8 cellular contexts compared by ENCODE assay signal in genomic region chr3:184314700-184315505, GRCh38. TPM values are rescaled to one million over a fixed set of nuclear protein-coding genes. Genes with fewer than 3 reads are reported as not detected.
DNase-seq lines count a peak whose midpoint lies in the region; ATAC-seq and TF ChIP-seq lines count a peak whose summit lies in the region.

No MANE protein-coding gene starts in this region.

- ATAC-seq in GM19395 (IDR thresholded peaks at IDR 0.05; ENCODE audit: unreplicated experiment) (peak; percentile 53), HG03442 (IDR thresholded peaks at IDR 0.05; ENCODE audit: unreplicated experiment) (peak; percentile 34)

- no peaks in the 10 kb centered on the region for H3K9me3 Mint-ChIP-seq in CD4-positive, alpha-beta memory T cell
- no peaks in the 10 kb centered on the region for H3K9me3 Mint-ChIP-seq in activated naive CD8-positive, alpha-beta T cell treated with anti-CD3 and anti-CD28 coated beads for 36 hours

- peaks cover 25 to 42% (median 31%) of the 10 kb centered on the region in 4 donors for H3K4me1 Mint-ChIP-seq in CD4-positive, alpha-beta memory T cell
- peaks cover 36% of the 10 kb centered on the region for H3K4me1 Mint-ChIP-seq in activated naive CD8-positive, alpha-beta T cell treated with anti-CD3 and anti-CD28 coated beads for 36 hours

- CTCF ChIA-PET in CD4-positive, alpha-beta memory T cell (lab: Charles Lee; ENCODE audit: partially characterized antibody), result no interaction called here

- H3K27ac Mint-ChIP-seq in CD4-positive, alpha-beta memory T cell, result peak overlapping the region; percentile 93 to 97 (median 96)
- peak overlapping the region; percentile 88 for H3K27ac Mint-ChIP-seq in activated naive CD8-positive, alpha-beta T cell treated with anti-CD3 and anti-CD28 coated beads for 36 hours

- intact Hi-C loops in CD4-positive, alpha-beta memory T cell (cut with micrococcal nuclease), result loop anchor here (1.0 to 2.0 kb wide), 5 partner anchors 16 to 141 kb away; partner anchors contain the start of genes ABCF3, AP2M1 and PSMD2

- H3K9me3 ChIP-seq in CD4-positive, alpha-beta memory T cell (ENCODE audit: control insufficient read depth in 1 of 2, low read length in 2 of 2), result no peaks in the 10 kb centered on the region
- H3K9me3 ChIP-seq in SJCRH30 (replicated peaks) (no peaks in the 10 kb centered on the region), cardiac muscle cell (ENCODE audit: low read depth) (no peaks in the 10 kb centered on the region)

- TF ChIP-seq CTCF in cardiac muscle cell (IDR thresholded peaks at IDR 0.05; ENCODE audit: low read depth, low read length), result no peak

- peak overlapping the region; percentile 80 to 93 (median 89) for H3K4me3 Mint-ChIP-seq in CD4-positive, alpha-beta memory T cell
- peak overlapping the region; percentile 83 for H3K4me3 Mint-ChIP-seq in activated naive CD8-positive, alpha-beta T cell treated with anti-CD3 and anti-CD28 coated beads for 36 hours

- H3K27ac ChIP-seq in CD4-positive, alpha-beta memory T cell (ENCODE audit: low read depth, low read length), result peak overlapping the region; percentile 92
- H3K27ac ChIP-seq in SJCRH30, result peak overlapping the region; percentile 68
- H3K27ac ChIP-seq in cardiac muscle cell, result peak overlapping the region; percentile 96

- peaks cover 18% of the 10 kb centered on the region for H3K36me3 ChIP-seq in CD4-positive, alpha-beta memory T cell (ENCODE audit: insufficient read depth, low read length)
- H3K36me3 ChIP-seq in SJCRH30 (peaks cover 40% of the 10 kb centered on the region), cardiac muscle cell (peaks cover 4% of the 10 kb centered on the region)

- H3K27me3 Mint-ChIP-seq in CD4-positive, alpha-beta memory T cell, result no peaks in the 10 kb centered on the region
- no peaks in the 10 kb centered on the region for H3K27me3 Mint-ChIP-seq in activated naive CD8-positive, alpha-beta T cell treated with anti-CD3 and anti-CD28 coated beads for 36 hours

- peaks cover 37% of the 10 kb centered on the region for H3K4me1 ChIP-seq in CD4-positive, alpha-beta memory T cell (ENCODE audit: insufficient read depth, low read length)
- peaks cover 3% of the 10 kb centered on the region; the same call in 1 of the 2 replicates for H3K4me1 ChIP-seq in SJCRH30
- peaks cover 13% of the 10 kb centered on the region for H3K4me1 ChIP-seq in cardiac muscle cell (ENCODE audit: low read depth)

- H3K4me3 ChIP-seq in CD4-positive, alpha-beta memory T cell (ENCODE audit: low read length in 2 of 2), result peak overlapping the region; percentile 65 to 67
- H3K4me3 ChIP-seq in SJCRH30 (peak overlapping the region; percentile 80), cardiac muscle cell (peak overlapping the region; percentile 95)

- no peaks in the 10 kb centered on the region for H3K27me3 ChIP-seq in CD4-positive, alpha-beta memory T cell (ENCODE audit: insufficient read depth, low read length)
- H3K27me3 ChIP-seq in SJCRH30 (no peaks in the 10 kb centered on the region), cardiac muscle cell (no peaks in the 10 kb centered on the region)

- DNase-seq in CD4-positive, alpha-beta memory T cell, result peak; percentile 72 to 80 (median 75)
- peak; percentile 27 to 38 for DNase-seq in SJCRH30
- peak; percentile 67 for DNase-seq in activated naive CD8-positive, alpha-beta T cell treated with anti-CD3 and anti-CD28 coated beads for 36 hours
- DNase-seq in cardiac muscle cell (ENCODE audit: low read depth in 1 of 2, low spot score in 1 of 2), result peak; percentile 78 to 92
- peak; percentile 53 for DNase-seq in pons (ENCODE audit: low spot score)
- DNase-seq in SKM-1 (lab: John Stamatoyannopoulos, UW; ENCODE audit: unreplicated experiment), result no peak

- H3K36me3 Mint-ChIP-seq in CD4-positive, alpha-beta memory T cell, result peaks cover 13 to 33% of the 10 kb centered on the region in 2 donors
- H3K36me3 Mint-ChIP-seq in activated naive CD8-positive, alpha-beta T cell treated with anti-CD3 and anti-CD28 coated beads for 36 hours, result peaks cover 34% of the 10 kb centered on the region

- POLR2A ChIA-PET in CD4-positive, alpha-beta memory T cell (lab: Charles Lee; ENCODE audit: partially characterized antibody), result interaction anchor here (0.7 to 3.9 kb wide), 5 partner anchors 11 to 430 kb away, joined by 3 to 19 read pairs (median 10); partner anchors contain the start of genes CLCN2, FAM131A, PARL and POLR2H

RNA-seq across cellular contexts. Expression of gene EIF4G1, which starts 0.5 kb away (rescaled TPM):
- 100 to 1,000 TPM; 236 to 246 TPM for total RNA-seq in CD4-positive, alpha-beta memory T cell
- 10 to 100 TPM in 1 of 2 donors, 1 to 10 TPM in 1; 3.6 to 51.1 TPM for polyA plus RNA-seq in CD4-positive, alpha-beta memory T cell
- 304 and 312 TPM in 2 replicates for total RNA-seq in SJCRH30 (2014; rRNA removed; shearing (Covaris generic))
- total RNA-seq in activated naive CD8-positive, alpha-beta T cell treated with anti-CD3 and anti-CD28 coated beads for 36 hours, result 100 to 1,000 TPM; 644 to 660 TPM
- total RNA-seq in cardiac muscle cell, result 269 and 275 TPM in 2 replicates
- 166 and 184 TPM in 2 replicates for polyA plus RNA-seq in cardiac muscle cell

RNA-seq across cellular contexts. Expression of gene PSMD2, which starts 15.9 kb away (rescaled TPM):
- 100 to 1,000 TPM; 148 to 154 TPM for total RNA-seq in CD4-positive, alpha-beta memory T cell
- polyA plus RNA-seq in CD4-positive, alpha-beta memory T cell, result 100 to 1,000 TPM; 195 to 298 TPM
- 302 TPM in 2 replicates for total RNA-seq in SJCRH30 (2014; rRNA removed; shearing (Covaris generic))
- 100 to 1,000 TPM; 257 to 282 TPM for total RNA-seq in activated naive CD8-positive, alpha-beta T cell treated with anti-CD3 and anti-CD28 coated beads for 36 hours
- 314 and 456 TPM in 2 replicates for total RNA-seq in cardiac muscle cell
- polyA plus RNA-seq in cardiac muscle cell, result 390 and 464 TPM in 2 replicates

RNA-seq across cellular contexts. Expression of gene FAM131A, which starts 22.5 kb away (rescaled TPM):
- 1 to 10 TPM; 9.0 to 10.0 TPM for total RNA-seq in CD4-positive, alpha-beta memory T cell
- 1 to 10 TPM; 1.1 to 1.6 TPM for polyA plus RNA-seq in CD4-positive, alpha-beta memory T cell
- total RNA-seq in SJCRH30 (2014; rRNA removed; shearing (Covaris generic)), result 4.8 and 5.9 TPM in 2 replicates
- total RNA-seq in activated naive CD8-positive, alpha-beta T cell treated with anti-CD3 and anti-CD28 coated beads for 36 hours, result 1 to 10 TPM; 2.1 to 3.4 TPM
- 22.1 and 34.3 TPM in 2 replicates for total RNA-seq in cardiac muscle cell
- 9.6 and 16.0 TPM in 2 replicates for polyA plus RNA-seq in cardiac muscle cell

RNA-seq across cellular contexts. Expression of gene ECE2, which starts 39.1 kb away (rescaled TPM):
- total RNA-seq in CD4-positive, alpha-beta memory T cell, result not detected
- not detected for polyA plus RNA-seq in CD4-positive, alpha-beta memory T cell
- 0.08 TPM in 1 of 2 replicates, not detected in the other for total RNA-seq in SJCRH30 (2014; rRNA removed; shearing (Covaris generic))
- total RNA-seq in activated naive CD8-positive, alpha-beta T cell treated with anti-CD3 and anti-CD28 coated beads for 36 hours, result not detected
- not detected in 2 replicates for total RNA-seq in cardiac muscle cell
- not detected in 2 replicates for polyA plus RNA-seq in cardiac muscle cell

RNA-seq across cellular contexts. Expression of gene CLCN2, which starts 46.5 kb away (rescaled TPM):
- 1 to 10 TPM; 3.8 to 5.4 TPM for total RNA-seq in CD4-positive, alpha-beta memory T cell
- polyA plus RNA-seq in CD4-positive, alpha-beta memory T cell, result under 1 TPM; 0.24 to 0.29 TPM
- 4.1 and 5.5 TPM in 2 replicates for total RNA-seq in SJCRH30 (2014; rRNA removed; shearing (Covaris generic))
- 1 to 10 TPM; 5.0 to 6.8 TPM for total RNA-seq in activated naive CD8-positive, alpha-beta T cell treated with anti-CD3 and anti-CD28 coated beads for 36 hours
- total RNA-seq in cardiac muscle cell, result 13.1 and 18.4 TPM in 2 replicates
- polyA plus RNA-seq in cardiac muscle cell, result 10.3 and 12.3 TPM in 2 replicates
